32 cellular contexts compared by ENCODE assay signal in the genomic region with DNA sequence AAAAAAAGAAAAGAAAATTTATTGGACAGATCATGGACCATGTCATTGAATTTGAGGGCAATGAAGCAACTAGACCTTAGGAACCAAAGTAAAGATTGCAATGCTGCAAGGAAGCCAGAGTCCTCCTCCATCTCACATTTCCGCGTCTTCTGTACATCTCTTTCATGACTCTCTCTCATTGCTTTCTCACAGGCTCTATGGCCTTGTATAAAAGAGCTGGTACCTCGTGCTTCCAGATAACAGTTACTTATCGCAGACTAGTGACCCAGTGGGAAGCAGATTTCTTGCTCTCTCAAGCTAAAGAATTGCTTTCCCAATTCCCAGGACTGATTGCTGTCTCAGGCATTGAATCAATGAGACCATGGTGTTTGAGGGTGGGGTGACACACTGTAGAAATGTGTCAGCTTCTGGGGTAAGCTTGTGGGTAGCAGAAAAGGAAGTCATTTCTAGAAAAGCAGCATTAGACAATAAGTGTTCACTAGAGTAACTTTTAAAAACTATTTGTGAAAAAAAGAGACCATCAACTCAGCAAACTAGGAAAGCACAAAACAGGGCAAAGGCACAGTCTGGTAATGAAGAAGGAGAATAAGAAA.
DNase-seq lines count a peak whose midpoint lies in the region; ATAC-seq and TF ChIP-seq lines count a peak whose summit lies in the region.
"Had no signal": no experiment of that assay in that cellular context is flagged by ENCODE, and none has a peak within 500 bp of the region (broad histone marks: within the 10 kb centered on the region; RNA-seq: fewer than 3 reads in every experiment).

No MANE protein-coding gene starts in this region.

- no peak overlapping the region for H2BK20ac ChIP-seq in IMR-90 (ENCODE audit: low read depth, low read length)

- H3K36me3 Mint-ChIP-seq in effector memory CD8-positive, alpha-beta T cell (ENCODE audit: insufficient read depth) = no peaks in the 10 kb centered on the region
- H3K36me3 Mint-ChIP-seq in WTC11 = peaks cover 6% of the 10 kb centered on the region
- H3K36me3 Mint-ChIP-seq: activated CD4-positive, alpha-beta memory T cell treated with anti-CD3 and anti-CD28 coated beads for 36 hours; brain; IgD-negative memory B cell had no signal

- H2AK9ac ChIP-seq in IMR-90 (replicated peaks; ENCODE audit: low read depth, low read length, poor library complexity) = no peak overlapping the region

- no peak overlapping the region for H3K27ac ChIP-seq in GM23248
- no peak overlapping the region for H3K27ac ChIP-seq in IMR-90 (ENCODE audit: insufficient read depth, low read length)
- H3K27ac ChIP-seq in neuronal stem cell (replicated peaks; ENCODE audit: low read length) = no peak overlapping the region
- no peak overlapping the region for H3K27ac ChIP-seq in spleen
- H3K27ac ChIP-seq: esophagus squamous epithelium, foreskin keratinocyte, ovary, tibial artery, vagina had no signal

- H4K20me1 ChIP-seq in GM23248 (ENCODE audit: insufficient read depth) = no peaks in the 10 kb centered on the region
- H4K20me1 ChIP-seq in IMR-90 (ENCODE audit: insufficient read depth, low read length) = no peaks in the 10 kb centered on the region

- no peaks in the 10 kb centered on the region for H3K79me2 ChIP-seq in GM23248 (ENCODE audit: insufficient read depth)

- H3K9me2 ChIP-seq in GM23248 (ENCODE audit: insufficient read depth) = no peaks in the 10 kb centered on the region; the same call in 1 of the 2 replicates

- no peak overlapping the region for H3K4ac ChIP-seq in IMR-90 (ENCODE audit: low read depth, low read length)
- no peak overlapping the region for H3K4ac ChIP-seq in neuronal stem cell (ENCODE audit: low read length)

- H3K18ac ChIP-seq in IMR-90 (ENCODE audit: low read depth, low read length) = no peak overlapping the region; the same call in 1 of the 2 replicates
- H3K18ac ChIP-seq in neuronal stem cell (ENCODE audit: low read length) = no peak overlapping the region

- no peaks in the 10 kb centered on the region for H3K27me3 ChIP-seq in GM23248 (replicated peaks; ENCODE audit: insufficient read depth)
- no peaks in the 10 kb centered on the region for H3K27me3 ChIP-seq in IMR-90 (ENCODE audit: control insufficient read depth, insufficient read depth, low read length)
- no peaks in the 10 kb centered on the region for H3K27me3 ChIP-seq in neuronal stem cell (ENCODE audit: control insufficient read depth in 3 of 3, insufficient read depth in 3 of 3, low read depth in 1 of 3, low read length in 3 of 3)
- no peaks in the 10 kb centered on the region for H3K27me3 ChIP-seq in spleen (replicated peaks in 1 of 7)
- H3K27me3 ChIP-seq: BE2C, esophagus squamous epithelium, foreskin keratinocyte, ovary, tibial artery, vagina had no signal

- peak overlapping the region in 1 of 2 donors; percentile 11 for H3K4me3 Mint-ChIP-seq in effector memory CD8-positive, alpha-beta T cell
- H3K4me3 Mint-ChIP-seq in WTC11 = no peak overlapping the region
- H3K4me3 Mint-ChIP-seq: activated CD4-positive, alpha-beta memory T cell treated with anti-CD3 and anti-CD28 coated beads for 36 hours; brain; IgD-negative memory B cell; T-helper 17 cell had no signal

- H2BK15ac ChIP-seq in IMR-90 (ENCODE audit: low read depth, low read length) (no peak overlapping the region), neuronal stem cell (ENCODE audit: low read length) (no peak overlapping the region)

- H3K27me3 Mint-ChIP-seq in effector memory CD8-positive, alpha-beta T cell = peaks cover 8 to 18% of the 10 kb centered on the region in 2 donors
- H3K27me3 Mint-ChIP-seq in WTC11 (ENCODE audit: low read depth) = peaks cover 14% of the 10 kb centered on the region

- CTCF ChIA-PET in IMR-90 (lab: Yijun Ruan, JAX) (interaction anchor here (0.6 to 1.1 kb wide), 2 partner anchors 14 to 330 kb away, joined by 3 read pairs; no protein-coding TSS in a partner anchor), WTC11 (lab: Charles Lee) (no interaction called here)

- H2BK12ac ChIP-seq in neuronal stem cell (ENCODE audit: low read length) = no peak overlapping the region

- POLR2A ChIA-PET in IMR-90 (lab: Charles Lee; ENCODE audit: unreplicated experiment) = no interaction called here
- POLR2A ChIA-PET in WTC11 (lab: Charles Lee) = no interaction called here

- H3K4me2 ChIP-seq in GM23248 (ENCODE audit: unreplicated experiment) (no peak overlapping the region), IMR-90 (ENCODE audit: low read depth, low read length) (no peak overlapping the region), neuronal stem cell (ENCODE audit: insufficient read depth, low read length, poor library complexity, severe bottlenecking) (no peak overlapping the region)

- H3K14ac ChIP-seq in IMR-90 (replicated peaks; ENCODE audit: low read depth, low read length) = 0 out of 2 replicates have a peak overlapping the region, but pooled peaks have one; percentile 19
- no peak overlapping the region for H3K14ac ChIP-seq in neuronal stem cell (ENCODE audit: low read length)

- H3K36me3 ChIP-seq in GM23248 (ENCODE audit: low read depth) = no peaks in the 10 kb centered on the region
- H3K36me3 ChIP-seq in IMR-90 (ENCODE audit: control insufficient read depth, insufficient read depth, low read length) = no peaks in the 10 kb centered on the region
- no peaks in the 10 kb centered on the region for H3K36me3 ChIP-seq in neuronal stem cell (replicated peaks in 1 of 2; ENCODE audit: control insufficient read depth in 2 of 2, insufficient read depth in 2 of 2, low read length in 2 of 2)
- no peaks in the 10 kb centered on the region for H3K36me3 ChIP-seq in spleen
- H3K36me3 ChIP-seq: BE2C, esophagus squamous epithelium, ovary, tibial artery, vagina had no signal

- H4K5ac ChIP-seq in IMR-90 (ENCODE audit: low read depth, low read length) = no peak overlapping the region

- H2BK120ac ChIP-seq in IMR-90 (ENCODE audit: low read depth, low read length) = no peak overlapping the region
- no peak overlapping the region for H2BK120ac ChIP-seq in neuronal stem cell (ENCODE audit: low read depth, low read length)

- H3K4me1 ChIP-seq in GM23248 (ENCODE audit: insufficient read depth) (peaks cover 20% of the 10 kb centered on the region), IMR-90 (ENCODE audit: control insufficient read depth, insufficient read depth, low read length) (no peaks in the 10 kb centered on the region), neuronal stem cell (ENCODE audit: control insufficient read depth in 2 of 2, insufficient read depth in 1 of 2, low read depth in 1 of 2, low read length in 2 of 2) (peaks cover 1 to 3% of the 10 kb centered on the region in 2 donors), spleen (no peaks in the 10 kb centered on the region)
- H3K4me1 ChIP-seq: tibial artery, vagina had no signal

- TF ChIP-seq POLR2A in IMR-90 (IDR thresholded peaks at IDR 0.05; ENCODE audit: low read depth, low read length) (no peak), spleen (IDR thresholded peaks at IDR 0.05) (no peak)

- no peaks in the 10 kb centered on the region for H3K9me3 Mint-ChIP-seq in effector memory CD8-positive, alpha-beta T cell
- peaks cover 19% of the 10 kb centered on the region for H3K9me3 Mint-ChIP-seq in WTC11
- H3K9me3 Mint-ChIP-seq: activated CD4-positive, alpha-beta memory T cell treated with anti-CD3 and anti-CD28 coated beads for 36 hours; activated T-helper 2 cell treated with anti-CD3 and anti-CD28 coated beads, Interferon-gamma antibody, Interleukin-2, Interleukin-4, amounts not matched to agents 10 μg/mL and 5 μg/mL and 100 μg/mL, durations not matched to agents 14 hours and 24 hours and 36 hours; IgD-negative memory B cell had no signal

- no peak overlapping the region for H3K27ac Mint-ChIP-seq in effector memory CD8-positive, alpha-beta T cell
- no peak overlapping the region for H3K27ac Mint-ChIP-seq in WTC11
- H3K27ac Mint-ChIP-seq: activated CD4-positive, alpha-beta memory T cell treated with anti-CD3 and anti-CD28 coated beads for 36 hours; activated T-helper 2 cell treated with anti-CD3 and anti-CD28 coated beads, Interferon-gamma antibody, Interleukin-2, Interleukin-4, amounts not matched to agents 10 μg/mL and 5 μg/mL and 100 μg/mL, durations not matched to agents 14 hours and 24 hours and 36 hours; brain; IgD-negative memory B cell; T-helper 17 cell had no signal

- H3K4me3 ChIP-seq in GM23248 (no peak overlapping the region), IMR-90 (ENCODE audit: insufficient read depth, low read depth, low read length) (no peak overlapping the region), neuronal stem cell (ENCODE audit: low read length in 2 of 2) (no peak overlapping the region), spleen (no peak overlapping the region)
- H3K4me3 ChIP-seq: esophagus squamous epithelium, ovary, tibial artery, vagina had no signal

- intact Hi-C loops in IMR-90 (cut with micrococcal nuclease) = no loop called here
- intact Hi-C loops in spleen (cut with DNase I; ENCODE audit: low total_unique reads) = no loop called here

- no peak overlapping the region for H2AK5ac ChIP-seq in IMR-90 (ENCODE audit: low read depth, low read length)
- H2AK5ac ChIP-seq in neuronal stem cell (ENCODE audit: low read depth, low read length) = no peak overlapping the region

- no peaks in the 10 kb centered on the region; the same call in 1 of the 2 replicates for H3K9me1 ChIP-seq in IMR-90 (ENCODE audit: insufficient read depth, low read length)

- no peaks in the 10 kb centered on the region for H3K79me1 ChIP-seq in IMR-90 (ENCODE audit: low read depth in 1 of 2, low read length in 2 of 2)
- no peaks in the 10 kb centered on the region for H3K79me1 ChIP-seq in neuronal stem cell (ENCODE audit: low read depth, low read length)

- no peak overlapping the region for H4K91ac ChIP-seq in IMR-90 (ENCODE audit: insufficient read depth, low read depth, low read length)
- H4K91ac ChIP-seq in neuronal stem cell (ENCODE audit: low read depth, low read length, poor library complexity) = no peak overlapping the region

- H3K23ac ChIP-seq in IMR-90 (ENCODE audit: low read depth, low read length) (no peak overlapping the region), neuronal stem cell (ENCODE audit: low read depth, low read length, poor library complexity) (no peak overlapping the region)

- TF ChIP-seq RAD21 in IMR-90 (IDR thresholded peaks at IDR 0.05; ENCODE audit: low read length) = no peak

- H4K8ac ChIP-seq in IMR-90 (ENCODE audit: low read depth in 2 of 2, low read length in 2 of 2) = no peak overlapping the region
- no peak overlapping the region for H4K8ac ChIP-seq in neuronal stem cell (ENCODE audit: low read depth, low read length)

- no TSS peak for BruUV-seq in IMR-90 (replicated peaks; lab: Mats Ljungman, UMichigan)

- in situ Hi-C loops in GM23248 (cut with MboI) = no loop called here
- in situ Hi-C loops in IMR-90 (cut with MboI; ENCODE audit: low sequenced_read_pairs) = no loop called here

- H3K9ac ChIP-seq in GM23248 = no peak overlapping the region
- H3K9ac ChIP-seq in IMR-90 (ENCODE audit: low read depth, low read length) = no peak overlapping the region
- no peak overlapping the region for H3K9ac ChIP-seq in neuronal stem cell (ENCODE audit: low read depth, low read length, poor library complexity)

- TF ChIP-seq CTCF in IMR-90 (conservative IDR thresholded peaks at IDR 0.05; ENCODE audit: low read depth, low read length) (no peak), spleen (IDR thresholded peaks at IDR 0.05 in 8 of 11, conservative IDR thresholded peaks at IDR 0.05 in 3 of 11) (no peak), WTC11 (IDR thresholded peaks at IDR 0.05) (no peak)

- ATAC-seq in IMR-90 (ENCODE audit: low read depth) = no peak
- peak; percentile 51 for ATAC-seq in effector memory CD8-positive, alpha-beta T cell (replicated peaks)
- no peak for ATAC-seq in WTC11
- ATAC-seq: foreskin keratinocyte, left ventricle myocardium superior, Panc1, T-helper 17 cell had no signal

- peaks cover 3 to 6% of the 10 kb centered on the region in 2 donors for H3K4me1 Mint-ChIP-seq in effector memory CD8-positive, alpha-beta T cell (ENCODE audit: low read depth in 2 of 2)
- peaks cover 26% of the 10 kb centered on the region for H3K4me1 Mint-ChIP-seq in WTC11
- H3K4me1 Mint-ChIP-seq: IgD-negative memory B cell had no signal

- H3K9me3 ChIP-seq in GM23248 (ENCODE audit: low read depth) = no peaks in the 10 kb centered on the region
- no peaks in the 10 kb centered on the region for H3K9me3 ChIP-seq in IMR-90 (ENCODE audit: control insufficient read depth, insufficient read depth, low read length)
- no peaks in the 10 kb centered on the region for H3K9me3 ChIP-seq in neuronal stem cell (replicated peaks in 1 of 2; ENCODE audit: control insufficient read depth in 2 of 2, insufficient read depth in 1 of 2, low read depth in 1 of 2, low read length in 2 of 2)
- H3K9me3 ChIP-seq in spleen = no peaks in the 10 kb centered on the region
- H3K9me3 ChIP-seq: BE2C, esophagus squamous epithelium, ovary, tibial artery, vagina had no signal

- H2BK5ac ChIP-seq in IMR-90 (ENCODE audit: low read depth, low read length, poor library complexity, severe bottlenecking) = no peak overlapping the region
- H2BK5ac ChIP-seq in neuronal stem cell (ENCODE audit: low read length) = no peak overlapping the region

- 95 to 96% methylated on average over 4 of the region's 4 CpGs for WGBS in GM23248 (ENCODE audit: low coverage in 1 of 2, low lambda C conversion rate in 2 of 2, missing lambda C conversion rate in 2 of 2), 2 experiments
- WGBS in IMR-90 (ENCODE audit: extremely low coverage in 2 of 2, insufficient read length in 1 of 2), 2 experiments = no CpG with 5 or more reads among the region's 4 CpGs
- no CpG with 5 or more reads among the region's 4 CpGs for WGBS in neuronal stem cell (ENCODE audit: extremely low coverage in 2 of 2, insufficient read length in 2 of 2, insufficient replicate concordance in 1 of 2), 2 donors
- WGBS in spleen, 5 donors = 80 to 94% (median 84%) methylated on average over 4 of the region's 4 CpGs

- 0 out of 2 replicates have a peak, but pooled peaks cover 4% of the 10 kb centered on the region for H3F3A ChIP-seq in GM23248 (ENCODE audit: insufficient read depth)

- H2AFZ ChIP-seq in GM23248 (0 out of 2 replicates have a peak overlapping the region, but pooled peaks have one; percentile 9), IMR-90 (replicated peaks; ENCODE audit: low read length, poor library complexity) (no peak overlapping the region), neuronal stem cell (ENCODE audit: low read length) (peak overlapping the region; percentile 17)

- DNase-seq in GM23248 = peak; percentile 37
- DNase-seq in IMR-90 = no peak
- DNase-seq in effector memory CD8-positive, alpha-beta T cell = no peak
- no peak for DNase-seq in neuronal stem cell (ENCODE audit: low spot score)
- DNase-seq in NCI-H1694 (lab: John Stamatoyannopoulos, UW) = no peak
- no peak for DNase-seq in spleen
- no peak for DNase-seq in WTC11 (ENCODE audit: low spot score)
- DNase-seq: activated CD4-positive, alpha-beta memory T cell treated with anti-CD3 and anti-CD28 coated beads for 36 hours; activated CD4-positive, alpha-beta T cell treated with anti-CD3 and anti-CD28 coated beads for 1 hour; activated CD8-positive, alpha-beta memory T cell treated with anti-CD3 and anti-CD28 coated beads, Interleukin-2, amount 50 U/mL, for 48 hours; activated naive CD4-positive, alpha-beta T cell treated with anti-CD3 and anti-CD28 coated beads, Interleukin-2, amount 50 U/mL, for 16 hours; amniotic stem cell; BE2C; DMS53; esophagus squamous epithelium; foreskin keratinocyte; HCEC 1CT; head of caudate nucleus; left ventricle myocardium superior; NCI-H1105; NCI-H187 treated with DMSO at 0.1 percent for 48 hours; NCI-H524 treated with DMSO at 0.1 percent for 48 hours; ovary; Right ventricle myocardium superior; stimulated activated CD8-positive, alpha-beta memory T cell treated with anti-CD3 and anti-CD28 coated beads, Interleukin-4, amount 100 ng/mL, for 48 hours; T-helper 17 cell; tibial artery had no signal

- dilution Hi-C loops in IMR-90 (cut with HindIII; ENCODE audit: low sequenced_read_pairs, unreplicated experiment) = no loop called here

- no peak overlapping the region for H3K56ac ChIP-seq in IMR-90 (ENCODE audit: extremely low read depth, insufficient read depth, low read length)
